ENCODE assay signal across 9 cellular contexts in the genomic region with DNA sequence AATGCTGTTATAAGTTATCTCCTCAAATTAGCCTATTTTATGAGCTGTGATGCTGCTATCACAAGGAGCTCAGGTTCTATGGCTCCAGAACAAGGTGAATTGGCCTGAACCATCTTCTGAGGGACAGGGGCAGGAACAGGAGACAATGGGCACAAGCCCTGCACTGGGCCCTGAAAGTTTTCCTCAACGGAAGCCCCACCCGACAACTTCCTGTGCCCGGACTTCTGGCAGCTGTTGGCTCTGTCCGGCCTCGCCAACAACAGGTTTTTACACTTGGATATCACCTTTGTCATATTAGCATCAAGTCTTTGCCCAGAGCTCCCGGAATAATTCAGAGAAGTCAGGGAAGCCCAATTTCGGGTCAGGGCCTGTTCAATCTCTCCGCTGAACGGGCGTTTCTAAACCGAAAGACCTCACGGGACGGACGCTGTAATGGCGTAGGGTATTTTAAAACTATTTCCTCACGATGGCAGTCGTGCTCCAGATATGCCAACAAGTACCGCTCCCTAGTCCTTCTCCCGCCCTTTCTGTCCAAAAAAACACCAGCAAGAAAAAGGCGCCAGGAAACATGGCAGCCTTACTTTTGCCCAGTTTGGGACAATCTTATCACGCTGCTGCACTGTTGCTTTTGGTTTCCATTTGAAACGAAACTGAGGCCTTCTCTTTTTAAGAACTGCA.
DNase-seq lines count a peak whose midpoint lies in the region; ATAC-seq lines count a peak whose summit lies in the region.
"Had no signal": no experiment of that assay in that cellular context is flagged by ENCODE, and none has a peak within 500 bp of the region (broad histone marks: within the 10 kb centered on the region; RNA-seq: fewer than 3 reads in every experiment).

No MANE protein-coding gene starts in this region.

- CTCF ChIA-PET in activated CD4-positive, alpha-beta T cell treated with anti-CD3 and anti-CD28 coated beads for 36 hours (lab: Charles Lee), result interaction anchor here (0.6 to 1.0 kb wide), 2 partner anchors 475 to 764 kb away, joined by 3 read pairs; no protein-coding TSS in a partner anchor
- CTCF ChIA-PET in activated CD8-positive, alpha-beta T cell treated with anti-CD3 and anti-CD28 coated beads, Interleukin-2, amount 10 ng/mL, durations not matched to agents 7 days and 5 days (lab: Charles Lee), result interaction anchor here (1.1 kb wide), 1 partner anchor 9 kb away, joined by 5 read pairs; no protein-coding TSS in a partner anchor

- H3K4me1 Mint-ChIP-seq in activated CD4-positive, alpha-beta T cell treated with anti-CD3 and anti-CD28 coated beads, Interleukin-2, amount 10 ng/mL, durations not matched to agents 24 days and 14 days, result peaks cover 22% of the 10 kb centered on the region
- H3K4me1 Mint-ChIP-seq in activated CD4-positive, alpha-beta T cell treated with anti-CD3 and anti-CD28 coated beads for 36 hours, result peaks cover 21% of the 10 kb centered on the region
- H3K4me1 Mint-ChIP-seq in activated CD8-positive, alpha-beta T cell treated with anti-CD3 and anti-CD28 coated beads, Interleukin-2, amount 10 ng/mL, durations not matched to agents 7 days and 5 days (ENCODE audit: low read depth), result peaks cover 10% of the 10 kb centered on the region
- H3K4me1 Mint-ChIP-seq in T-helper 2 cell treated with Interferon-gamma antibody and Interleukin-4, amounts not matched to agents 5 μg/mL and 100 μg/mL, for 36 hours (ENCODE audit: low read depth), result peaks cover 19% of the 10 kb centered on the region

- peaks cover 13% of the 10 kb centered on the region for H3K36me3 Mint-ChIP-seq in activated CD4-positive, alpha-beta T cell treated with anti-CD3 and anti-CD28 coated beads, Interleukin-2, amount 10 ng/mL, durations not matched to agents 24 days and 14 days (ENCODE audit: low read depth)
- peaks cover 9% of the 10 kb centered on the region for H3K36me3 Mint-ChIP-seq in activated CD4-positive, alpha-beta T cell treated with anti-CD3 and anti-CD28 coated beads for 36 hours (ENCODE audit: low read depth)
- peaks cover 2% of the 10 kb centered on the region for H3K36me3 Mint-ChIP-seq in activated CD8-positive, alpha-beta T cell treated with anti-CD3 and anti-CD28 coated beads, Interleukin-2, amount 10 ng/mL, durations not matched to agents 7 days and 5 days (ENCODE audit: low read depth)
- peaks cover 9% of the 10 kb centered on the region for H3K36me3 Mint-ChIP-seq in T-helper 2 cell treated with Interferon-gamma antibody and Interleukin-4, amounts not matched to agents 5 μg/mL and 100 μg/mL, for 36 hours (ENCODE audit: low read depth)

- H3K9me3 Mint-ChIP-seq in activated CD4-positive, alpha-beta T cell treated with anti-CD3 and anti-CD28 coated beads, Interleukin-2, amount 10 ng/mL, durations not matched to agents 24 days and 14 days, result no peaks in the 10 kb centered on the region
- H3K9me3 Mint-ChIP-seq in activated CD4-positive, alpha-beta T cell treated with anti-CD3 and anti-CD28 coated beads for 36 hours (ENCODE audit: low read depth), result no peaks in the 10 kb centered on the region
- H3K9me3 Mint-ChIP-seq in activated CD8-positive, alpha-beta T cell treated with anti-CD3 and anti-CD28 coated beads, Interleukin-2, amount 10 ng/mL, durations not matched to agents 7 days and 5 days (ENCODE audit: insufficient read depth), result no peaks in the 10 kb centered on the region
- no peaks in the 10 kb centered on the region for H3K9me3 Mint-ChIP-seq in T-helper 2 cell treated with Interferon-gamma antibody and Interleukin-4, amounts not matched to agents 5 μg/mL and 100 μg/mL, for 36 hours

- H3K4me3 Mint-ChIP-seq in activated CD4-positive, alpha-beta T cell treated with anti-CD3 and anti-CD28 coated beads, Interleukin-2, amount 10 ng/mL, durations not matched to agents 24 days and 14 days, result no peak overlapping the region
- no peak overlapping the region for H3K4me3 Mint-ChIP-seq in activated CD4-positive, alpha-beta T cell treated with anti-CD3 and anti-CD28 coated beads for 36 hours
- no peak overlapping the region for H3K4me3 Mint-ChIP-seq in activated CD8-positive, alpha-beta T cell treated with anti-CD3 and anti-CD28 coated beads, Interleukin-2, amount 10 ng/mL, durations not matched to agents 7 days and 5 days
- no peak overlapping the region for H3K4me3 Mint-ChIP-seq in T-helper 2 cell treated with Interferon-gamma antibody and Interleukin-4, amounts not matched to agents 5 μg/mL and 100 μg/mL, for 36 hours

- POLR2A ChIA-PET in activated CD4-positive, alpha-beta T cell treated with anti-CD3 and anti-CD28 coated beads for 36 hours (lab: Charles Lee), result no interaction called here
- POLR2A ChIA-PET in activated CD8-positive, alpha-beta T cell treated with anti-CD3 and anti-CD28 coated beads, Interleukin-2, amount 10 ng/mL, durations not matched to agents 7 days and 5 days (lab: Charles Lee), result no interaction called here

- no peaks in the 10 kb centered on the region for H3K27me3 Mint-ChIP-seq in activated CD4-positive, alpha-beta T cell treated with anti-CD3 and anti-CD28 coated beads, Interleukin-2, amount 10 ng/mL, durations not matched to agents 24 days and 14 days
- H3K27me3 Mint-ChIP-seq in activated CD4-positive, alpha-beta T cell treated with anti-CD3 and anti-CD28 coated beads for 36 hours, result no peaks in the 10 kb centered on the region
- H3K27me3 Mint-ChIP-seq in activated CD8-positive, alpha-beta T cell treated with anti-CD3 and anti-CD28 coated beads, Interleukin-2, amount 10 ng/mL, durations not matched to agents 7 days and 5 days (ENCODE audit: low read depth), result no peaks in the 10 kb centered on the region
- no peaks in the 10 kb centered on the region for H3K27me3 Mint-ChIP-seq in T-helper 2 cell treated with Interferon-gamma antibody and Interleukin-4, amounts not matched to agents 5 μg/mL and 100 μg/mL, for 36 hours (ENCODE audit: low read depth)

- intact Hi-C loops in activated CD4-positive, alpha-beta T cell treated with anti-CD3 and anti-CD28 coated beads, Interleukin-2, amount 10 ng/mL, durations not matched to agents 24 days and 14 days (cut with micrococcal nuclease), result loop anchor here (10.0 kb wide), 1 partner anchor 253 kb away; no protein-coding TSS in a partner anchor
- intact Hi-C loops in activated CD4-positive, alpha-beta T cell treated with anti-CD3 and anti-CD28 coated beads for 36 hours (cut with DNase I, micrococcal nuclease), result no loop called here
- intact Hi-C loops in sciatic nerve (cut with DNase I), result no loop called here

- peak overlapping the region; percentile 11 for H3K27ac Mint-ChIP-seq in activated CD4-positive, alpha-beta T cell treated with anti-CD3 and anti-CD28 coated beads, Interleukin-2, amount 10 ng/mL, durations not matched to agents 24 days and 14 days
- no peak overlapping the region for H3K27ac Mint-ChIP-seq in activated CD4-positive, alpha-beta T cell treated with anti-CD3 and anti-CD28 coated beads for 36 hours
- H3K27ac Mint-ChIP-seq in activated CD8-positive, alpha-beta T cell treated with anti-CD3 and anti-CD28 coated beads, Interleukin-2, amount 10 ng/mL, durations not matched to agents 7 days and 5 days, result no peak overlapping the region
- no peak overlapping the region for H3K27ac Mint-ChIP-seq in T-helper 2 cell treated with Interferon-gamma antibody and Interleukin-4, amounts not matched to agents 5 μg/mL and 100 μg/mL, for 36 hours

- DNase-seq in activated CD4-positive, alpha-beta T cell treated with anti-CD3 and anti-CD28 coated beads, Interleukin-2, amount 10 ng/mL, durations not matched to agents 24 days and 14 days, result no peak
- DNase-seq in activated CD4-positive, alpha-beta T cell treated with anti-CD3 and anti-CD28 coated beads for 36 hours, result no peak
- peak; percentile 91 for DNase-seq in MV-4-11 (lab: John Stamatoyannopoulos, UW)
- peak; percentile 90 for DNase-seq in dermis blood vessel endothelial cell
- DNase-seq in sciatic nerve (ENCODE audit: low spot score), result peak; percentile 84
- no peak for DNase-seq in NCI-H2029 treated with DMSO at 0.1 percent for 48 hours (lab: John Stamatoyannopoulos, UW)
- no peak for DNase-seq in activated CD8-positive, alpha-beta T cell treated with anti-CD3 and anti-CD28 coated beads, Interleukin-2, amount 10 ng/mL, durations not matched to agents 7 days and 5 days
- no peak for DNase-seq in T-helper 2 cell treated with Interferon-gamma antibody and Interleukin-4, amounts not matched to agents 5 μg/mL and 100 μg/mL, for 36 hours (ENCODE audit: low spot score)
- DNase-seq: lower lobe of right lung had no signal

- no peak for ATAC-seq in activated CD4-positive, alpha-beta T cell treated with anti-CD3 and anti-CD28 coated beads for 36 hours
- peak; percentile 96 for ATAC-seq in sciatic nerve
- ATAC-seq in activated CD8-positive, alpha-beta T cell treated with anti-CD3 and anti-CD28 coated beads, Interleukin-2, amount 10 ng/mL, durations not matched to agents 7 days and 5 days, result no peak

Comparison
In these comparisons a context has a peak if more than half of its experiments do, and no peak if none do; other contexts are left out.
1. DNase-seq: peak in MV-4-11 (single experiment), dermis blood vessel endothelial cell (single experiment) and sciatic nerve (single experiment); none in activated CD4-positive, alpha-beta T cell treated with anti-CD3 and anti-CD28 coated beads, Interleukin-2, amount 10 ng/mL, durations not matched to agents 24 days and 14 days (single experiment), activated CD4-positive, alpha-beta T cell treated with anti-CD3 and anti-CD28 coated beads for 36 hours (single experiment), NCI-H2029 treated with DMSO at 0.1 percent for 48 hours (single experiment), activated CD8-positive, alpha-beta T cell treated with anti-CD3 and anti-CD28 coated beads, Interleukin-2, amount 10 ng/mL, durations not matched to agents 7 days and 5 days (single experiment) and T-helper 2 cell treated with Interferon-gamma antibody and Interleukin-4, amounts not matched to agents 5 μg/mL and 100 μg/mL, for 36 hours (single experiment).